Comparison of ENCODE assay signal across 24 cellular contexts in genomic region chr3:56904526-56905245, GRCh38.
A peak's percentile ranks its signal among the peaks of the same experiment; 100 is the strongest.
DNase-seq lines count a peak whose midpoint lies in the region; TF ChIP-seq lines count a peak whose summit lies in the region.
"Had no signal": no experiment of that assay in that cellular context is flagged by ENCODE, and none has a peak within 500 bp of the region (broad histone marks: within the 10 kb centered on the region; RNA-seq: fewer than 3 reads in every experiment).

No MANE protein-coding gene starts in this region.

- H3K4me3 ChIP-seq in fibroblast of mammary gland (ENCODE audit: control insufficient read depth, low read depth, low read length) = no peak overlapping the region
- H3K4me3 ChIP-seq: A549, lung, prostate gland, SJCRH30, upper lobe of right lung had no signal

- TF ChIP-seq CTCF in fibroblast of mammary gland (conservative IDR thresholded peaks at IDR 0.05; ENCODE audit: control insufficient read depth, insufficient read depth, low read depth, low read length) = no peak
- no peak for TF ChIP-seq CTCF in endothelial cell (IDR thresholded peaks at IDR 0.05; ENCODE audit: unreplicated experiment)

- peak overlapping the region; percentile 20 for H3K4me3 Mint-ChIP-seq in activated naive CD4-positive, alpha-beta T cell treated with anti-CD3 and anti-CD28 coated beads, Interleukin-2, amount 50 U/mL, for 24 hours
- H3K4me3 Mint-ChIP-seq in stimulated activated naive CD8-positive, alpha-beta T cell treated with anti-CD3 and anti-CD28 coated beads, Interleukin-15, Interleukin-2, amounts not matched to agents 100 ng/mL and 50 ng/mL, for 24 hours = no peak overlapping the region
- H3K4me3 Mint-ChIP-seq in endothelial cell (ENCODE audit: unreplicated experiment) = no peak overlapping the region
- H3K4me3 Mint-ChIP-seq: activated T-cell treated with anti-CD3 and anti-CD28 coated beads, Interleukin-2, amount 50 U/mL, for 4 hours; endodermal cell had no signal

- peaks cover 7% of the 10 kb centered on the region for H3K36me3 Mint-ChIP-seq in activated naive CD4-positive, alpha-beta T cell treated with anti-CD3 and anti-CD28 coated beads, Interleukin-2, amount 50 U/mL, for 24 hours
- peaks cover 18% of the 10 kb centered on the region for H3K36me3 Mint-ChIP-seq in stimulated activated naive CD8-positive, alpha-beta T cell treated with anti-CD3 and anti-CD28 coated beads, Interleukin-15, Interleukin-2, amounts not matched to agents 100 ng/mL and 50 ng/mL, for 24 hours (ENCODE audit: low read depth)
- no peaks in the 10 kb centered on the region for H3K36me3 Mint-ChIP-seq in endothelial cell (ENCODE audit: low read depth, unreplicated experiment)

- DNase-seq in activated naive CD4-positive, alpha-beta T cell (lab: John Stamatoyannopoulos, UW) = no peak
- peak; percentile 11 for DNase-seq in SK-N-DZ (ENCODE audit: low spot score)
- peak; percentile 36 for DNase-seq in fibroblast of mammary gland (ENCODE audit: low read depth)
- DNase-seq in middle frontal gyrus (ENCODE audit: extremely low spot score, low spot score) = no peak
- no peak for DNase-seq in NCI-H1105 (lab: John Stamatoyannopoulos, UW)
- DNase-seq in endothelial cell (ENCODE audit: low spot score) = no peak
- DNase-seq: activated CD4-positive, alpha-beta T cell treated with anti-CD3 and anti-CD28 coated beads for 48 hours; activated T-cell treated with anti-CD3 and anti-CD28 coated beads, Interleukin-2, amount 50 U/mL, for 4 hours; amygdala; Caco-2; cortex of kidney; DND-41; endodermal cell; Karpas-422; NCI-H524 treated with DMSO at 0.1 percent for 48 hours; stimulated activated CD8-positive, alpha-beta memory T cell treated with anti-CD3 and anti-CD28 coated beads, Interleukin-4, amount 100 ng/mL, for 48 hours; substantia nigra; upper lobe of right lung had no signal

- H3K27me3 Mint-ChIP-seq in activated naive CD4-positive, alpha-beta T cell treated with anti-CD3 and anti-CD28 coated beads, Interleukin-2, amount 50 U/mL, for 24 hours = no peaks in the 10 kb centered on the region
- H3K27me3 Mint-ChIP-seq in stimulated activated naive CD8-positive, alpha-beta T cell treated with anti-CD3 and anti-CD28 coated beads, Interleukin-15, Interleukin-2, amounts not matched to agents 100 ng/mL and 50 ng/mL, for 24 hours = no peaks in the 10 kb centered on the region
- no peaks in the 10 kb centered on the region for H3K27me3 Mint-ChIP-seq in endothelial cell (ENCODE audit: unreplicated experiment)

- peaks cover 77% of the 10 kb centered on the region for H3K4me1 Mint-ChIP-seq in activated naive CD4-positive, alpha-beta T cell treated with anti-CD3 and anti-CD28 coated beads, Interleukin-2, amount 50 U/mL, for 24 hours
- peaks cover 68% of the 10 kb centered on the region for H3K4me1 Mint-ChIP-seq in stimulated activated naive CD8-positive, alpha-beta T cell treated with anti-CD3 and anti-CD28 coated beads, Interleukin-15, Interleukin-2, amounts not matched to agents 100 ng/mL and 50 ng/mL, for 24 hours (ENCODE audit: low read depth)
- H3K4me1 Mint-ChIP-seq in endothelial cell (ENCODE audit: unreplicated experiment) = peaks cover 17% of the 10 kb centered on the region

- no peaks in the 10 kb centered on the region for H3K9me3 Mint-ChIP-seq in activated naive CD4-positive, alpha-beta T cell treated with anti-CD3 and anti-CD28 coated beads, Interleukin-2, amount 50 U/mL, for 24 hours
- H3K9me3 Mint-ChIP-seq in stimulated activated naive CD8-positive, alpha-beta T cell treated with anti-CD3 and anti-CD28 coated beads, Interleukin-15, Interleukin-2, amounts not matched to agents 100 ng/mL and 50 ng/mL, for 24 hours = no peaks in the 10 kb centered on the region
- H3K9me3 Mint-ChIP-seq in endothelial cell (ENCODE audit: unreplicated experiment) = no peaks in the 10 kb centered on the region
- H3K9me3 Mint-ChIP-seq: activated T-cell treated with anti-CD3 and anti-CD28 coated beads, Interleukin-2, amount 50 U/mL, for 4 hours; endodermal cell had no signal

- peak overlapping the region; percentile 87 for H3K27ac Mint-ChIP-seq in activated naive CD4-positive, alpha-beta T cell treated with anti-CD3 and anti-CD28 coated beads, Interleukin-2, amount 50 U/mL, for 24 hours
- peak overlapping the region; percentile 9 for H3K27ac Mint-ChIP-seq in stimulated activated naive CD8-positive, alpha-beta T cell treated with anti-CD3 and anti-CD28 coated beads, Interleukin-15, Interleukin-2, amounts not matched to agents 100 ng/mL and 50 ng/mL, for 24 hours
- H3K27ac Mint-ChIP-seq in endothelial cell (ENCODE audit: unreplicated experiment) = no peak overlapping the region
- H3K27ac Mint-ChIP-seq: endodermal cell had no signal

Comparison
In these comparisons a context has a peak if more than half of its experiments do, and no peak if none do; other contexts are left out.
1. DNase-seq: peak in SK-N-DZ (single experiment) and fibroblast of mammary gland (single experiment); none in activated naive CD4-positive, alpha-beta T cell (0 of 4), middle frontal gyrus (single experiment), NCI-H1105 (single experiment) and endothelial cell (single experiment).